Comparison of ENCODE assay signal across 18 cellular contexts in genomic region chr1:230135726-230136125, GRCh38.
A peak's percentile ranks its signal among the peaks of the same experiment; 100 is the strongest.
DNase-seq lines count a peak whose midpoint lies in the region; ATAC-seq, FAIRE-seq and TF ChIP-seq lines count a peak whose summit lies in the region.
"Had no signal": no experiment of that assay in that cellular context is flagged by ENCODE, and none has a peak within 500 bp of the region (broad histone marks: within the 10 kb centered on the region; RNA-seq: fewer than 3 reads in every experiment).

No MANE protein-coding gene starts in this region.

- no peak overlapping the region for H4K8ac ChIP-seq in H9 (replicated peaks; ENCODE audit: insufficient read length, low read depth, low read length)
- no peak overlapping the region for H4K8ac ChIP-seq in H1 (ENCODE audit: extremely low read depth, insufficient read depth, low read length)

- H3K79me2 ChIP-seq in H9 (ENCODE audit: insufficient read depth, low read length) (peaks cover 9% of the 10 kb centered on the region; the same call in 1 of the 2 replicates), H1 (ENCODE audit: control insufficient read depth in 1 of 2, insufficient read depth in 2 of 2, low read length in 2 of 2) (peaks cover 0 to 56% of the 10 kb centered on the region in 2 experiments; a peak in 2 of 4 replicates)

- H3K56ac ChIP-seq in H9 (ENCODE audit: insufficient read length, low read depth, low read length) (no peak overlapping the region), H1 (replicated peaks; ENCODE audit: insufficient read length, low read depth, low read length) (no peak overlapping the region)

- H3K4ac ChIP-seq in H9 (ENCODE audit: low read depth, low read length) = no peak overlapping the region
- no peak overlapping the region for H3K4ac ChIP-seq in H1 (replicated peaks; ENCODE audit: insufficient read length, low read depth, low read length)

- POLR2A ChIA-PET in WTC11 (lab: Charles Lee) = no interaction called here
- POLR2A ChIA-PET in H1 (lab: Charles Lee; ENCODE audit: partially characterized antibody) = interaction anchor here (1.1 kb wide), 1 partner anchor 59 kb away, joined by 3 read pairs; no protein-coding TSS in a partner anchor

- H3K27me3 Mint-ChIP-seq in H9 (ENCODE audit: low read depth) (peaks cover 1% of the 10 kb centered on the region; the same call in 1 of the 2 replicates), WTC11 (ENCODE audit: low read depth) (no peaks in the 10 kb centered on the region)
- H3K27me3 Mint-ChIP-seq: CD4-positive, alpha-beta T cell had no signal

- H2BK5ac ChIP-seq in H9 (ENCODE audit: insufficient read length, low read length) (no peak overlapping the region), H1 (ENCODE audit: low read depth, low read length) (no peak overlapping the region)

- H3K18ac ChIP-seq in H9 (ENCODE audit: insufficient read length, low read depth, low read length) (no peak overlapping the region), H1 (ENCODE audit: extremely low read depth, low read length) (no peak overlapping the region)

- CTCF ChIA-PET in WTC11 (lab: Charles Lee) (no interaction called here), H1 (lab: Charles Lee; ENCODE audit: partially characterized antibody) (interaction anchor here (1.2 to 4.7 kb wide), 4 partner anchors 10 to 47 kb away, joined by 3 to 35 read pairs (median 4); no protein-coding TSS in a partner anchor)

- no peak for ATAC-seq in WTC11
- ATAC-seq in esophagus mucosa = no peak
- no peak for ATAC-seq in GM21447 (IDR thresholded peaks at IDR 0.05; ENCODE audit: unreplicated experiment)
- ATAC-seq: GM12878 had no signal

- H3K4me3 Mint-ChIP-seq in H9 (no peak overlapping the region), WTC11 (no peak overlapping the region)
- H3K4me3 Mint-ChIP-seq: CD4-positive, alpha-beta T cell; HFFc6 had no signal

- H2BK20ac ChIP-seq in H9 (ENCODE audit: low read depth, low read length, poor library complexity, severe bottlenecking) = no peak overlapping the region
- no peak overlapping the region for H2BK20ac ChIP-seq in H1 (ENCODE audit: low read length)

- no peaks in the 10 kb centered on the region; a peak in 2 of 7 replicates for H3K36me3 Mint-ChIP-seq in H9 (ENCODE audit: insufficient read depth in 1 of 3, low read depth in 3 of 3)
- H3K36me3 Mint-ChIP-seq in WTC11 = no peaks in the 10 kb centered on the region

- H3K27ac Mint-ChIP-seq in H9 (peak overlapping the region in 2 of 3 experiments; percentile 69 to 76; a peak in 3 of 7 replicates), WTC11 (peak overlapping the region; percentile 52)
- H3K27ac Mint-ChIP-seq: CD4-positive, alpha-beta T cell; HFFc6 had no signal

- peaks cover 100% of the 10 kb centered on the region for H4K20me1 ChIP-seq in BLaER1
- H4K20me1 ChIP-seq in H9 (ENCODE audit: control insufficient read depth, insufficient read depth, insufficient read length) = no peaks in the 10 kb centered on the region
- peaks cover 1 to 11% of the 10 kb centered on the region in 2 experiments for H4K20me1 ChIP-seq in H1 (replicated peaks in 1 of 2; ENCODE audit: control insufficient read depth in 1 of 2, insufficient read depth in 2 of 2, low read length in 2 of 2)

- no peak overlapping the region for H2BK120ac ChIP-seq in H9 (ENCODE audit: low read depth, low read length, poor library complexity, severe bottlenecking)
- H2BK120ac ChIP-seq in H1 (replicated peaks; ENCODE audit: low read depth, low read length) = no peak overlapping the region

- H2AFZ ChIP-seq in H9 (ENCODE audit: low read length) (no peak overlapping the region), H1 (ENCODE audit: low read length) (no peak overlapping the region)
- H2AFZ ChIP-seq: GM23248 had no signal

- H3K36me3 ChIP-seq in BLaER1 = peaks cover 85% of the 10 kb centered on the region
- H3K36me3 ChIP-seq in H1 (ENCODE audit: control insufficient read depth in 2 of 4, insufficient read depth in 4 of 4, low read length in 3 of 4) = no peaks in the 10 kb centered on the region
- H3K36me3 ChIP-seq: HAP-1 had no signal

- H2BK12ac ChIP-seq in H9 (ENCODE audit: insufficient read length, low read depth, low read length) (no peak overlapping the region), H1 (ENCODE audit: low read depth, low read length) (no peak overlapping the region)

- TF ChIP-seq EP300 in H1 (IDR thresholded peaks at IDR 0.05; ENCODE audit: borderline replicate concordance in 1 of 2, low read depth in 2 of 2, low read length in 2 of 2) = no peak

- DNase-seq in H9 = no peak
- no peak for DNase-seq in WTC11 (ENCODE audit: low spot score)
- DNase-seq in H1 (ENCODE audit: low read depth in 1 of 2, low spot score in 2 of 2) = no peak
- no peak for DNase-seq in HuH-7 (ENCODE audit: low spot score)
- DNase-seq in activated CD4-positive, CD25-positive, alpha-beta regulatory T cell treated with anti-CD3 and anti-CD28 coated beads, Interleukin-2, amount 50 U/mL, for 72 hours = no peak
- DNase-seq: 8988T; AML-193; Calu3; CD4-positive, alpha-beta T cell; DMS 273 treated with DMSO at 0.1 percent for 48 hours; GM23248; HFFc6 had no signal

- H3K27ac ChIP-seq in BLaER1 (peak overlapping the region; percentile 49), H9 (ENCODE audit: insufficient read length, low read depth, low read length) (no peak overlapping the region), H1 (ENCODE audit: low read depth, low read length) (no peak overlapping the region)
- H3K27ac ChIP-seq: GM23248 had no signal

- no peaks in the 10 kb centered on the region for H3K9me3 ChIP-seq in BLaER1
- H3K9me3 ChIP-seq in H9 (ENCODE audit: control insufficient read depth, low read depth, low read length) = no peaks in the 10 kb centered on the region
- no peaks in the 10 kb centered on the region for H3K9me3 ChIP-seq in H1 (ENCODE audit: insufficient read depth in 2 of 2, low read depth in 1 of 2, low read length in 1 of 2)
- H3K9me3 ChIP-seq: HAP-1 had no signal

- H3K14ac ChIP-seq in H9 (ENCODE audit: insufficient read depth, low read length) = no peak overlapping the region; the same call in 1 of the 2 replicates
- no peak overlapping the region for H3K14ac ChIP-seq in H1 (ENCODE audit: insufficient read length)

- H3K9me3 Mint-ChIP-seq in H9 = no peaks in the 10 kb centered on the region
- H3K9me3 Mint-ChIP-seq in WTC11 = no peaks in the 10 kb centered on the region
- H3K9me3 Mint-ChIP-seq: CD4-positive, alpha-beta T cell; HFFc6 had no signal

- no peak overlapping the region for H3K23ac ChIP-seq in H9 (ENCODE audit: insufficient read length, low read depth, low read length)
- H3K23ac ChIP-seq in H1 (ENCODE audit: insufficient read length) = no peak overlapping the region

- H3K79me1 ChIP-seq in H9 (ENCODE audit: insufficient read depth, low read depth, low read length, poor library complexity, severe bottlenecking) = peaks cover 3% of the 10 kb centered on the region
- H3K79me1 ChIP-seq in H1 (ENCODE audit: low read depth, low read length) = peaks cover 8% of the 10 kb centered on the region; the same call in 1 of the 2 replicates

- H3K4me1 ChIP-seq in BLaER1 (peaks cover 100% of the 10 kb centered on the region), H9 (ENCODE audit: insufficient read depth, low read length) (no peaks in the 10 kb centered on the region; the same call in 1 of the 2 replicates), H1 (replicated peaks in 1 of 4; ENCODE audit: control insufficient read depth in 3 of 4, insufficient read depth in 4 of 4, low read length in 3 of 4) (peaks cover 0 to 6% (median 3%) of the 10 kb centered on the region in 4 experiments; a peak in 3 of 7 replicates)

- peak overlapping the region; percentile 82 for H3K4me2 ChIP-seq in BLaER1
- no peak overlapping the region for H3K4me2 ChIP-seq in H9 (ENCODE audit: insufficient read depth, insufficient read length, low read length)
- no peak overlapping the region for H3K4me2 ChIP-seq in H1 (ENCODE audit: insufficient read depth in 1 of 2, low read depth in 2 of 2, low read length in 2 of 2)

- no peak for FAIRE-seq in H1 (lab: Jason Lieb, UNC)
- FAIRE-seq: GM12878, GM18507 had no signal

- TF ChIP-seq POLR2A in H1 (IDR thresholded peaks at IDR 0.05; ENCODE audit: control extremely low read depth in 1 of 2, low read depth in 2 of 2, low read length in 2 of 2) = no peak

- peak overlapping the region; percentile 21; the same call in 1 of the 2 replicates for H3K9ac ChIP-seq in BLaER1
- H3K9ac ChIP-seq in H9 (ENCODE audit: extremely low read depth, insufficient read length, low read length) = no peak overlapping the region
- no peak overlapping the region for H3K9ac ChIP-seq in H1 (replicated peaks in 1 of 4; ENCODE audit: extremely low read depth in 1 of 4, low read depth in 3 of 4, low read length in 3 of 4)
- H3K9ac ChIP-seq: GM23248 had no signal

- H4K5ac ChIP-seq in H9 (ENCODE audit: insufficient read length, low read depth, low read length) (no peak overlapping the region), H1 (ENCODE audit: insufficient read length, low read depth, low read length) (no peak overlapping the region)

- TF ChIP-seq CTCF in H9 (conservative IDR thresholded peaks at IDR 0.05) (no peak), WTC11 (IDR thresholded peaks at IDR 0.05) (no peak), H1 (IDR thresholded peaks at IDR 0.05; ENCODE audit: control extremely low read depth in 1 of 3, insufficient read depth in 1 of 3, low read depth in 1 of 3, low read length in 3 of 3) (no peak)

- H3K4me3 ChIP-seq in BLaER1 (no peak overlapping the region), H1 (ENCODE audit: extremely low read depth in 1 of 4, insufficient read depth in 2 of 4, low read depth in 3 of 4, low read length in 4 of 4) (no peak overlapping the region)
- H3K4me3 ChIP-seq: GM12878, GM23248, HAP-1 had no signal

- no peak overlapping the region for H4K91ac ChIP-seq in H9 (ENCODE audit: insufficient read length, low read depth, low read length)
- no peak overlapping the region for H4K91ac ChIP-seq in H1 (replicated peaks; ENCODE audit: insufficient read length, low read length)

- no peak overlapping the region for H3T11ph ChIP-seq in H9 (ENCODE audit: low read length)

- TF ChIP-seq RAD21 in H1 (IDR thresholded peaks at IDR 0.05 in 1 of 2, conservative IDR thresholded peaks at IDR 0.05 in 1 of 2; ENCODE audit: low read depth in 2 of 2, low read length in 2 of 2) = no peak

- no peak overlapping the region for H2BK15ac ChIP-seq in H9 (ENCODE audit: low read depth, low read length)
- peak overlapping the region; percentile 72; the same call in 1 of the 2 replicates for H2BK15ac ChIP-seq in H1 (ENCODE audit: low read length)

- H2AK5ac ChIP-seq in H9 (ENCODE audit: insufficient read length, low read length) (no peak overlapping the region), H1 (ENCODE audit: low read depth, low read length) (no peak overlapping the region)

- WGBS in H9 (ENCODE audit: extremely low coverage, insufficient read length, low lambda C conversion rate) = no CpG with 5 or more reads among the region's 6 CpGs
- 95% methylated on average over 5 of the region's 6 CpGs; no CpG with 5 or more reads in 1 of the 2 experiments for WGBS in H1 (ENCODE audit: extremely low coverage in 1 of 2, insufficient coverage in 1 of 2, insufficient read length in 1 of 2, insufficient replicate concordance in 2 of 2, low coverage in 1 of 2, low lambda C conversion rate in 2 of 2, missing lambda C conversion rate in 1 of 2), 2 experiments

- H3K27me3 ChIP-seq in BLaER1 = no peaks in the 10 kb centered on the region
- H3K27me3 ChIP-seq in H9 (ENCODE audit: insufficient read depth, low read length) = no peaks in the 10 kb centered on the region
- H3K27me3 ChIP-seq in H1 (replicated peaks in 1 of 4; ENCODE audit: control insufficient read depth in 3 of 4, extremely low read depth in 1 of 4, insufficient read depth in 3 of 4, low read length in 3 of 4) = no peaks in the 10 kb centered on the region

- peaks cover 20 to 37% of the 10 kb centered on the region in 2 experiments for H3K4me1 Mint-ChIP-seq in H9
- H3K4me1 Mint-ChIP-seq in WTC11 = peaks cover 52% of the 10 kb centered on the region

- no peaks in the 10 kb centered on the region for H3K23me2 ChIP-seq in H9 (ENCODE audit: insufficient read length, low read depth, low read length, poor library complexity, severe bottlenecking)
- H3K23me2 ChIP-seq in H1 (ENCODE audit: low read depth, low read length) = no peaks in the 10 kb centered on the region
